ENCODE assay signal across 18 cellular contexts in genomic region chr2:120508581-120509041, GRCh38.
DNase-seq lines count a peak whose midpoint lies in the region; ATAC-seq and TF ChIP-seq lines count a peak whose summit lies in the region.
"Had no signal": no experiment of that assay in that cellular context is flagged by ENCODE, and none has a peak within 500 bp of the region (broad histone marks: within the 10 kb centered on the region; RNA-seq: fewer than 3 reads in every experiment).

No MANE protein-coding gene starts in this region.

- no peaks in the 10 kb centered on the region for H3K36me3 Mint-ChIP-seq in CD14-positive monocyte

- H3K4me3 ChIP-seq in PC-9 = no peak overlapping the region
- H3K4me3 ChIP-seq: body of pancreas, GM12878, skin epidermis, suprapubic skin had no signal

- no peaks in the 10 kb centered on the region for H3K4me1 Mint-ChIP-seq in CD14-positive monocyte
- H3K4me1 Mint-ChIP-seq: activated CD4-positive, alpha-beta T cell treated with anti-CD3 and anti-CD28 coated beads, Interleukin-2, amount 10 ng/mL, durations not matched to agents 7 days and 5 days had no signal

- H3K9me2 ChIP-seq in PC-9 (ENCODE audit: insufficient read depth) = no peaks in the 10 kb centered on the region

- BruUV-seq in PC-9 (replicated peaks; lab: Mats Ljungman, UMichigan) = no TSS peak

- no peak for TF ChIP-seq CTCF in PC-9 (conservative IDR thresholded peaks at IDR 0.05)
- no peak for TF ChIP-seq CTCF in CD14-positive monocyte (IDR thresholded peaks at IDR 0.05)

- intact Hi-C loops in PC-9 (cut with micrococcal nuclease; ENCODE audit: unreplicated experiment) = loop anchor here (2.0 kb wide), 1 partner anchor 44 kb away; no protein-coding TSS in a partner anchor
- intact Hi-C loops in CD14-positive monocyte (cut with micrococcal nuclease) = no loop called here

- no peak overlapping the region for H3K27ac ChIP-seq in PC-9
- H3K27ac ChIP-seq: body of pancreas, skin epidermis, suprapubic skin had no signal

- H3K9me3 ChIP-seq in PC-9 (ENCODE audit: insufficient read depth, low read depth) = no peaks in the 10 kb centered on the region
- H3K9me3 ChIP-seq: body of pancreas, suprapubic skin had no signal

- no peaks in the 10 kb centered on the region for H3F3A ChIP-seq in PC-9 (ENCODE audit: insufficient read depth, low read depth)

- peak; percentile 11 for DNase-seq in EL
- DNase-seq in PC-9 = peak; percentile 43 to 57
- peak; percentile 18 for DNase-seq in renal cortical epithelial cell (ENCODE audit: low read depth)
- no peak for DNase-seq in ecto neural progenitor cell (ENCODE audit: low spot score)
- DNase-seq in CD14-positive monocyte (ENCODE audit: low spot score) = no peak
- DNase-seq in activated CD8-positive, alpha-beta memory T cell treated with anti-CD3 and anti-CD28 coated beads, Interleukin-2, amount 50 U/mL, for 4 hours = no peak
- DNase-seq in activated T-cell treated with anti-CD3 and anti-CD28 coated beads, Interleukin-2, amount 50 U/mL, for 48 hours = no peak
- DNase-seq: activated CD4-positive, alpha-beta T cell treated with anti-CD3 and anti-CD28 coated beads, Interleukin-2, amount 10 ng/mL, durations not matched to agents 7 days and 5 days; activated naive CD4-positive, alpha-beta T cell treated with Interleukin-2 at 50 U/mL for 16 hours; GDM1; NCI-H2029; stimulated activated CD4-positive, alpha-beta T cell treated with anti-CD3 and anti-CD28 coated beads, Interleukin-4, amount 100 ng/mL, for 4 hours; stimulated activated CD8-positive, alpha-beta memory T cell treated with anti-CD3 and anti-CD28 coated beads, Interleukin-4, amount 100 ng/mL, for 48 hours had no signal

- peaks cover 4 to 5% (median 5%) of the 10 kb centered on the region in 3 donors for H3K27me3 Mint-ChIP-seq in CD14-positive monocyte (ENCODE audit: low read depth in 3 of 3)
- H3K27me3 Mint-ChIP-seq: activated CD4-positive, alpha-beta T cell treated with anti-CD3 and anti-CD28 coated beads, Interleukin-2, amount 10 ng/mL, durations not matched to agents 7 days and 5 days had no signal

- CTCF ChIA-PET in PC-9 (lab: Charles Lee) = interaction anchor here (0.6 to 1.0 kb wide), 3 partner anchors 45 to 184 kb away, joined by 3 to 4 read pairs (median 3); no protein-coding TSS in a partner anchor

- no peak overlapping the region for H3K4me2 ChIP-seq in PC-9

- POLR2A ChIA-PET in PC-9 (lab: Charles Lee; ENCODE audit: unreplicated experiment) = interaction anchor here (0.6 to 0.8 kb wide), 3 partner anchors 161 to 1240 kb away, joined by 3 to 7 read pairs (median 3); no protein-coding TSS in a partner anchor

- no peaks in the 10 kb centered on the region for H3K27me3 ChIP-seq in PC-9 (ENCODE audit: insufficient read depth, low read depth)
- H3K27me3 ChIP-seq: body of pancreas, suprapubic skin had no signal

- H2AFZ ChIP-seq in PC-9 = no peak overlapping the region

- peak; percentile 74 for ATAC-seq in esophagus mucosa
- ATAC-seq: body of pancreas, GM12878 had no signal

- no peaks in the 10 kb centered on the region for H4K20me1 ChIP-seq in PC-9 (ENCODE audit: insufficient read depth)

- no peaks in the 10 kb centered on the region for H3K9me3 Mint-ChIP-seq in CD14-positive monocyte
- H3K9me3 Mint-ChIP-seq: activated CD4-positive, alpha-beta T cell treated with anti-CD3 and anti-CD28 coated beads, Interleukin-2, amount 10 ng/mL, durations not matched to agents 7 days and 5 days had no signal

- peaks cover 6% of the 10 kb centered on the region; the same call in 1 of the 2 replicates for H3K4me1 ChIP-seq in PC-9 (replicated peaks; ENCODE audit: insufficient read depth)
- H3K4me1 ChIP-seq: body of pancreas had no signal

- H3K27ac Mint-ChIP-seq in CD14-positive monocyte = peak overlapping the region in 1 of 7 donors; percentile 63
- H3K27ac Mint-ChIP-seq: activated CD4-positive, alpha-beta T cell treated with anti-CD3 and anti-CD28 coated beads, Interleukin-2, amount 10 ng/mL, durations not matched to agents 7 days and 5 days had no signal

- no peaks in the 10 kb centered on the region for H3K36me3 ChIP-seq in PC-9 (ENCODE audit: low read depth)
- H3K36me3 ChIP-seq: suprapubic skin had no signal

- no peak overlapping the region for H3K4me3 Mint-ChIP-seq in CD14-positive monocyte
- H3K4me3 Mint-ChIP-seq: activated CD4-positive, alpha-beta T cell treated with anti-CD3 and anti-CD28 coated beads, Interleukin-2, amount 10 ng/mL, durations not matched to agents 7 days and 5 days had no signal

- H3K79me2 ChIP-seq in PC-9 (ENCODE audit: low read depth) = no peaks in the 10 kb centered on the region

Comparison
In these comparisons a context has a peak if more than half of its experiments do, and no peak if none do; other contexts are left out.
1. DNase-seq: peak in EL (single experiment), PC-9 (2 of 2) and renal cortical epithelial cell (single experiment); none in ecto neural progenitor cell (single experiment), CD14-positive monocyte (single experiment), activated CD8-positive, alpha-beta memory T cell treated with anti-CD3 and anti-CD28 coated beads, Interleukin-2, amount 50 U/mL, for 4 hours (single experiment) and activated T-cell treated with anti-CD3 and anti-CD28 coated beads, Interleukin-2, amount 50 U/mL, for 48 hours (0 of 2).